17 cellular contexts compared by ENCODE assay signal in genomic region chr4:55884093-55884850, GRCh38.
"Had no signal": no experiment of that assay in that cellular context is flagged by ENCODE, and none has a peak within 500 bp of the region (broad histone marks: within the 10 kb centered on the region; RNA-seq: fewer than 3 reads in every experiment).

No MANE protein-coding gene starts in this region.

- H3K27me3 ChIP-seq: brain microvascular endothelial cell, dorsolateral prefrontal cortex, esophagus muscularis mucosa, right lobe of liver, tibial artery had no signal

- H3K9me3 ChIP-seq: esophagus muscularis mucosa, psoas muscle, right lobe of liver, tibial artery had no signal

- H3K27ac ChIP-seq: brain microvascular endothelial cell, dorsolateral prefrontal cortex, esophagus muscularis mucosa, psoas muscle, right lobe of liver, tibial artery had no signal

- H3K4me3 Mint-ChIP-seq: activated naive CD8-positive, alpha-beta T cell; activated T-cell treated with anti-CD3 and anti-CD28 coated beads, Interleukin-2, amount 50 U/mL, for 4 hours; naive thymus-derived CD4-positive, alpha-beta T cell; stimulated activated memory B cell treated with anti-CD40 and anti-IgM and Interleukin-4, amounts not matched to agents 10 μg/mL and 1 μg/mL and 100 μg/mL, for 72 hours had no signal

- DNase-seq: activated effector memory CD4-positive, alpha-beta T cell treated with anti-CD3 and anti-CD28 coated beads, Interleukin-2, amount 50 U/mL, for 16 hours; activated T-cell treated with anti-CD3 and anti-CD28 coated beads, Interleukin-2, amount 50 U/mL, for 4 hours; brain microvascular endothelial cell; dorsolateral prefrontal cortex; foreskin fibroblast; left cardiac atrium; naive thymus-derived CD4-positive, alpha-beta T cell; occipital lobe; psoas muscle; right lobe of liver; stimulated activated CD4-positive, alpha-beta T cell treated with anti-CD3 and anti-CD28 coated beads, Interleukin-1b, Interleukin-23, amount 100 ng/mL, for 48 hours; tibial artery had no signal

- H3K4me1 Mint-ChIP-seq: stimulated activated memory B cell treated with anti-CD40 and anti-IgM and Interleukin-4, amounts not matched to agents 10 μg/mL and 1 μg/mL and 100 μg/mL, for 72 hours had no signal

- H3K27me3 Mint-ChIP-seq: activated naive CD8-positive, alpha-beta T cell; naive thymus-derived CD4-positive, alpha-beta T cell; stimulated activated memory B cell treated with anti-CD40 and anti-IgM and Interleukin-4, amounts not matched to agents 10 μg/mL and 1 μg/mL and 100 μg/mL, for 72 hours had no signal

- H3K4me1 ChIP-seq: esophagus muscularis mucosa, psoas muscle, right lobe of liver, tibial artery had no signal

- ATAC-seq: activated CD4-positive, CD25-positive, alpha-beta regulatory T cell treated with anti-CD3 and anti-CD28 coated beads, Interleukin-2, amount 50 U/mL, for 24 hours; activated T-cell treated with anti-CD3 and anti-CD28 coated beads, Interleukin-2, amount 50 U/mL, for 4 hours; left cardiac atrium; naive thymus-derived CD4-positive, alpha-beta T cell; psoas muscle; right lobe of liver; stimulated activated memory B cell treated with anti-CD40 and anti-IgM and Interleukin-4, amounts not matched to agents 10 μg/mL and 1 μg/mL and 100 μg/mL, for 72 hours had no signal

- H3K27ac Mint-ChIP-seq: activated naive CD8-positive, alpha-beta T cell; stimulated activated memory B cell treated with anti-CD40 and anti-IgM and Interleukin-4, amounts not matched to agents 10 μg/mL and 1 μg/mL and 100 μg/mL, for 72 hours had no signal

- H3K9me3 Mint-ChIP-seq: activated T-cell treated with anti-CD3 and anti-CD28 coated beads, Interleukin-2, amount 50 U/mL, for 4 hours; naive thymus-derived CD4-positive, alpha-beta T cell; stimulated activated memory B cell treated with anti-CD40 and anti-IgM and Interleukin-4, amounts not matched to agents 10 μg/mL and 1 μg/mL and 100 μg/mL, for 72 hours had no signal

- H3K4me3 ChIP-seq: dorsolateral prefrontal cortex, esophagus muscularis mucosa, lung, psoas muscle, right lobe of liver, tibial artery had no signal
